24 cellular contexts compared by ENCODE assay signal in the genomic region with DNA sequence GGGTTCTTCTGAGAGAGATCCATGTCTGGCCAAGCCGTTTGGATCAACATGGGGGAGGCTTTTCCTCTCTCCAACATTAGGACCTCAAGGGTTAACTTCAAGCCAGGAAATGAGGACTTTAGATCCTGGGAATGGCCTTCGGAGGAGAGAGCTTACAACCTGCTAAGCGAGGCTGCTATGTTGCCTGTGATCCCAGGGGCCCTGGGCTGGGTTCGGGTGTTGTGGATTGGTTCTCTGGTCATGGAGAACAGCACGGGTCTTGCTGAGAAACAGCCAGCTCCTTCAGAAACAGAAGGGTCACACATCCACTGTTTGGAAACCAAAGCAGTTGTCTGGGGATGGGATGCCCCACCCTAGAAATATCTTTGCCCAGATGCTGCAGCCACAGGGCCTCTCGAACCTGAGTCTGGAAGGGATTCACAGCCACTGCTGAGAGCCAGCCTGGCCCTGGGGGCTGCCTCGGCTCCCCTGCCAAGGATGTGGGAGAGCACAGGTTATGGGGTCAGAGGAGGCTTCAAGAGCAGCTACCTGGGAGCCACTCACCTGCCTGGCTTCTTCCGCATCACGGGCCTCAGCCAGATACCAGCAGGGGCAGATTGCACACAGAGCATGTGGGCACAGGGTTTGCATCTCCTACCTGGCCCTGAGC. TPM values are rescaled to one million over a fixed set of nuclear protein-coding genes. Genes with fewer than 3 reads are reported as not detected.
DNase-seq lines count a peak whose midpoint lies in the region; ATAC-seq, FAIRE-seq and TF ChIP-seq lines count a peak whose summit lies in the region.
"Had no signal": no experiment of that assay in that cellular context is flagged by ENCODE, and none has a peak within 500 bp of the region (broad histone marks: within the 10 kb centered on the region; RNA-seq: fewer than 3 reads in every experiment).

No MANE protein-coding gene starts in this region.

- H3F3A ChIP-seq in PC-3 (ENCODE audit: low read length, unreplicated experiment), result no peaks in the 10 kb centered on the region

- POLR2A ChIA-PET in PC-3 (lab: Charles Lee; ENCODE audit: unreplicated experiment), result interaction anchor here (0.5 kb wide), 1 partner anchor 84 kb away, joined by 4 read pairs; a partner anchor contains a TSS

- TF ChIP-seq EP300 in sigmoid colon (IDR thresholded peaks at IDR 0.05), result no peak

- H3K4me1 ChIP-seq in sigmoid colon, result peaks cover 0 to 21% (median 12%) of the 10 kb centered on the region in 4 donors
- peaks cover 7% of the 10 kb centered on the region; the same call in 1 of the 2 replicates for H3K4me1 ChIP-seq in PC-3 (ENCODE audit: insufficient read depth, low read length)

- no peak overlapping the region for H3K27ac Mint-ChIP-seq in activated T-cell treated with anti-CD3 and anti-CD28 coated beads, Interleukin-2, amount 50 U/mL, for 24 hours
- H3K27ac Mint-ChIP-seq: activated CD4-positive, alpha-beta T cell treated with anti-CD3 and anti-CD28 coated beads for 36 hours had no signal

- intact Hi-C loops in left colon (cut with DNase I, micrococcal nuclease), result loop anchor here (5.0 to 10.0 kb wide), 3 partner anchors 56 to 243 kb away; no protein-coding TSS in a partner anchor
- intact Hi-C loops in sigmoid colon (cut with DNase I), result loop anchor here (5.0 kb wide), 1 partner anchor 151 kb away; no protein-coding TSS in a partner anchor
- intact Hi-C loops in PC-3 (cut with micrococcal nuclease), result loop anchor here (2.0 kb wide), 1 partner anchor 61 kb away; no protein-coding TSS in a partner anchor

- H3K9me2 ChIP-seq in PC-3 (replicated peaks; ENCODE audit: low read length), result no peaks in the 10 kb centered on the region

- no peaks in the 10 kb centered on the region for H3K79me2 ChIP-seq in PC-3 (ENCODE audit: low read length)

- H3K27ac ChIP-seq in sigmoid colon (no peak overlapping the region), PC-3 (ENCODE audit: low read length) (no peak overlapping the region)
- H3K27ac ChIP-seq: brain microvascular endothelial cell, coronary artery, GM23248, SJSA1, tibial artery had no signal

- H2AFZ ChIP-seq in PC-3 (ENCODE audit: low read length), result no peak overlapping the region
- H2AFZ ChIP-seq: GM23248 had no signal

- H3K9me3 ChIP-seq in sigmoid colon, result no peaks in the 10 kb centered on the region
- no peaks in the 10 kb centered on the region for H3K9me3 ChIP-seq in PC-3 (ENCODE audit: low read length)
- H3K9me3 ChIP-seq: BE2C, SJSA1, tibial artery had no signal

- no peaks in the 10 kb centered on the region for H4K20me1 ChIP-seq in PC-3 (ENCODE audit: low read length)

- TF ChIP-seq CTCF in sigmoid colon (IDR thresholded peaks at IDR 0.05), result no peak
- no peak for TF ChIP-seq CTCF in PC-3 (conservative IDR thresholded peaks at IDR 0.05; ENCODE audit: low read depth, low read length)

- CTCF ChIA-PET in PC-3 (lab: Charles Lee), result no interaction called here

- no peak for TF ChIP-seq POLR2A in sigmoid colon (IDR thresholded peaks at IDR 0.05)

- H3K4me3 ChIP-seq in sigmoid colon (no peak overlapping the region), PC-3 (ENCODE audit: low read length) (no peak overlapping the region)
- H3K4me3 ChIP-seq: coronary artery, GM23248, SJSA1, tibial artery had no signal

- H3K27me3 ChIP-seq in sigmoid colon (no peaks in the 10 kb centered on the region), PC-3 (ENCODE audit: low read length) (no peaks in the 10 kb centered on the region)
- H3K27me3 ChIP-seq: BE2C, brain microvascular endothelial cell, SJSA1 had no signal

- no peak overlapping the region for H3K4me3 Mint-ChIP-seq in activated T-cell treated with anti-CD3 and anti-CD28 coated beads, Interleukin-2, amount 50 U/mL, for 24 hours
- H3K4me3 Mint-ChIP-seq: activated CD4-positive, alpha-beta T cell treated with anti-CD3 and anti-CD28 coated beads for 36 hours had no signal

- H3K9me3 Mint-ChIP-seq in activated T-cell treated with anti-CD3 and anti-CD28 coated beads, Interleukin-2, amount 50 U/mL, for 24 hours, result peaks cover 5% of the 10 kb centered on the region

- H3K36me3 ChIP-seq in sigmoid colon, result no peaks in the 10 kb centered on the region
- no peaks in the 10 kb centered on the region for H3K36me3 ChIP-seq in PC-3 (ENCODE audit: low read depth, low read length)
- H3K36me3 ChIP-seq: BE2C, brain microvascular endothelial cell, SJSA1, tibial artery had no signal

- H3K4me1 Mint-ChIP-seq in activated T-cell treated with anti-CD3 and anti-CD28 coated beads, Interleukin-2, amount 50 U/mL, for 24 hours (ENCODE audit: low read depth), result peaks cover 3% of the 10 kb centered on the region

- H3K36me3 Mint-ChIP-seq in activated T-cell treated with anti-CD3 and anti-CD28 coated beads, Interleukin-2, amount 50 U/mL, for 24 hours (ENCODE audit: low read depth), result no peaks in the 10 kb centered on the region

- peak; percentile 13 for DNase-seq in activated T-cell treated with anti-CD3 and anti-CD28 coated beads, Interleukin-2, amount 50 U/mL, for 1 hour
- DNase-seq in activated T-cell treated with anti-CD3 and anti-CD28 coated beads, Interleukin-2, amount 50 U/mL, for 24 hours, result no peak
- DNase-seq in left colon (peak; percentile 4 to 22), sigmoid colon (peak; percentile 42), medulla oblongata (ENCODE audit: extremely low spot score) (no peak), PC-3 (no peak)
- DNase-seq: activated CD4-positive, alpha-beta T cell treated with anti-CD3 and anti-CD28 coated beads for 36 hours; BE2C; brain microvascular endothelial cell; GM23248; midbrain; NCI-H1092; NCI-H2081 treated with DMSO at 0.1 percent for 48 hours; NCI-H446; stimulated activated CD4-positive, alpha-beta T cell treated with anti-CD3 and anti-CD28 coated beads, Interleukin-4, amount 100 ng/mL, for 24 hours; stimulated activated naive CD8-positive, alpha-beta T cell treated with anti-CD3 and anti-CD28 coated beads, Interleukin-15, Interleukin-2, amounts not matched to agents 100 U/mL and 50 U/mL, for 24 hours had no signal

- H3K27me3 Mint-ChIP-seq in activated T-cell treated with anti-CD3 and anti-CD28 coated beads, Interleukin-2, amount 50 U/mL, for 24 hours, result no peaks in the 10 kb centered on the region
- H3K27me3 Mint-ChIP-seq: activated CD4-positive, alpha-beta T cell treated with anti-CD3 and anti-CD28 coated beads for 36 hours had no signal

- WGBS in sigmoid colon, 2 donors, result 58 to 72% methylated on average over 9 of the region's 9 CpGs

- no peak overlapping the region for H3K9ac ChIP-seq in PC-3 (ENCODE audit: low read length)
- H3K9ac ChIP-seq: GM23248 had no signal

- peak; percentile 15 for FAIRE-seq in G401.6 (lab: Jason Lieb, UNC)
- FAIRE-seq: A204.1, endometrium, TTC549 had no signal

- H3K4me2 ChIP-seq in PC-3 (ENCODE audit: low read length), result no peak overlapping the region

- ATAC-seq in left colon, result no peak
- no peak for ATAC-seq in PC-3
- no peak for ATAC-seq in HG03139 (IDR thresholded peaks at IDR 0.05; ENCODE audit: unreplicated experiment)
- ATAC-seq: activated CD4-positive, alpha-beta T cell treated with anti-CD3 and anti-CD28 coated beads for 36 hours; stimulated activated naive CD8-positive, alpha-beta T cell treated with anti-CD3 and anti-CD28 coated beads, Interleukin-15, Interleukin-2, amounts not matched to agents 100 U/mL and 50 U/mL, for 24 hours had no signal

- BruUV-seq in PC-3 (replicated peaks; lab: Mats Ljungman, UMichigan), result no TSS peak

RNA-seq across cellular contexts. Expression of a gene that starts 5.5 kb away (rescaled TPM):
- total RNA-seq in left colon, result 10 to 100 TPM; 51.9 to 55.3 TPM
- total RNA-seq in sigmoid colon, result 10 to 100 TPM in 1 of 4 donors, 1 to 10 TPM in 3; 7.7 to 10.2 (median 9.3) TPM
- 10 to 100 TPM; 27.0 to 50.8 (median 28.2) TPM for polyA plus RNA-seq in sigmoid colon
- 24.5 and 41.5 TPM in 2 replicates for total RNA-seq in PC-3 (2014; rRNA removed)

RNA-seq across cellular contexts. Expression of a gene that starts 59.5 kb away (rescaled TPM):
- total RNA-seq in left colon (1 to 10 TPM; 6.5 to 9.2 TPM), sigmoid colon (10 to 100 TPM in 1 of 4 donors, 1 to 10 TPM in 3; 6.1 to 15.5 (median 8.1) TPM), PC-3 (2014; rRNA removed) (2.5 and 5.6 TPM in 2 replicates)
- 1 to 10 TPM; 1.4 to 6.2 (median 1.8) TPM for polyA plus RNA-seq in sigmoid colon

Comparison
In these comparisons a context has a peak if more than half of its experiments do, and no peak if none do; other contexts are left out.
1. DNase-seq: peak in activated T-cell treated with anti-CD3 and anti-CD28 coated beads, Interleukin-2, amount 50 U/mL, for 1 hour (single experiment), left colon (2 of 2) and sigmoid colon (single experiment); none in activated T-cell treated with anti-CD3 and anti-CD28 coated beads, Interleukin-2, amount 50 U/mL, for 24 hours (single experiment), medulla oblongata (single experiment) and PC-3 (single experiment).